ENCODE assay signal across 15 cellular contexts in genomic region chr6:150857906-150858365, GRCh38. TPM values are rescaled to one million over a fixed set of nuclear protein-coding genes. Genes with fewer than 3 reads are reported as not detected.
A peak's percentile ranks its signal among the peaks of the same experiment; 100 is the strongest.
DNase-seq lines count a peak whose midpoint lies in the region; ATAC-seq, FAIRE-seq and TF ChIP-seq lines count a peak whose summit lies in the region.
"Had no signal": no experiment of that assay in that cellular context is flagged by ENCODE, and none has a peak within 500 bp of the region (broad histone marks: within the 10 kb centered on the region; RNA-seq: fewer than 3 reads in every experiment).

No MANE protein-coding gene starts in this region.

- H3K4me3 ChIP-seq in GM23338 (no peak overlapping the region), adipocyte (ENCODE audit: low read length) (peak overlapping the region; percentile 67), fibroblast of villous mesenchyme (ENCODE audit: low read depth, low read length) (peak overlapping the region; percentile 25), skeletal muscle satellite cell (ENCODE audit: low read length) (peak overlapping the region; percentile 49), small intestine (ENCODE audit: low read depth in 1 of 2, low read length in 2 of 2) (no peak overlapping the region)

- no peaks in the 10 kb centered on the region for H3K27me3 ChIP-seq in GM23338 (ENCODE audit: insufficient read depth)
- H3K27me3 ChIP-seq in adipocyte (replicated peaks; ENCODE audit: control insufficient read depth, insufficient read depth, low read length), result no peaks in the 10 kb centered on the region
- H3K27me3 ChIP-seq in skeletal muscle satellite cell (ENCODE audit: control insufficient read depth, insufficient read depth, low read length), result no peaks in the 10 kb centered on the region
- H3K27me3 ChIP-seq in small intestine (ENCODE audit: control insufficient read depth in 2 of 2, insufficient read depth in 2 of 2, low read length in 2 of 2), result no peaks in the 10 kb centered on the region

- no peak for ATAC-seq in GM23338

- no peaks in the 10 kb centered on the region for H3K36me3 Mint-ChIP-seq in GM23338 (ENCODE audit: low read depth)
- H3K36me3 Mint-ChIP-seq: CD8-positive, alpha-beta memory T cell had no signal

- H3K36me3 ChIP-seq in GM23338 (ENCODE audit: insufficient read depth), result no peaks in the 10 kb centered on the region
- no peaks in the 10 kb centered on the region for H3K36me3 ChIP-seq in adipocyte (ENCODE audit: control insufficient read depth, insufficient read depth, low read length, severe bottlenecking)
- H3K36me3 ChIP-seq in skeletal muscle satellite cell (ENCODE audit: insufficient read depth, low read length), result no peaks in the 10 kb centered on the region
- H3K36me3 ChIP-seq in small intestine (ENCODE audit: control insufficient read depth in 2 of 2, insufficient read depth in 2 of 2, low read length in 2 of 2), result no peaks in the 10 kb centered on the region

- DNase-seq in GM23338 (ENCODE audit: low spot score), result no peak
- DNase-seq in adipocyte (ENCODE audit: low read depth), result no peak
- no peak for DNase-seq in fibroblast of villous mesenchyme (ENCODE audit: low read depth)
- DNase-seq in stimulated activated CD4-positive, alpha-beta T cell treated with anti-CD3 and anti-CD28 coated beads, Interleukin-12 subunit alpha, Interleukin-12 subunit beta, amount 100 ng/mL, for 4 hours, result no peak
- DNase-seq in small intestine, result no peak
- no peak for DNase-seq in GM19238 (ENCODE audit: insufficient read length, low spot score)
- no peak for DNase-seq in UCSD-AML1 (lab: John Stamatoyannopoulos, UW; ENCODE audit: unreplicated experiment)
- DNase-seq: activated CD4-positive, alpha-beta T cell treated with anti-CD3 and anti-CD28 coated beads, Interleukin-2, amount 10 ng/mL, durations not matched to agents 7 days and 5 days; activated naive CD4-positive, alpha-beta T cell treated with anti-CD3 and anti-CD28 coated beads, Interleukin-2, amount 50 U/mL, for 16 hours; CD8-positive, alpha-beta memory T cell; stimulated activated CD4-positive, alpha-beta T cell treated with anti-CD3 and anti-CD28 coated beads, Interleukin-4, amount 100 ng/mL, for 24 hours; substantia nigra had no signal

- H3K27ac ChIP-seq in GM23338 (ENCODE audit: low read depth), result no peak overlapping the region
- H3K27ac ChIP-seq in small intestine (ENCODE audit: low read depth in 1 of 2, low read length in 1 of 2), result peak overlapping the region in 1 of 2 donors; percentile 62
- H3K27ac ChIP-seq: HL-60 had no signal

- peaks cover 11% of the 10 kb centered on the region; the same call in 1 of the 2 replicates for H3K9me2 ChIP-seq in GM23338 (ENCODE audit: insufficient read depth)

- peaks cover 15% of the 10 kb centered on the region for H3K4me1 Mint-ChIP-seq in GM23338
- H3K4me1 Mint-ChIP-seq: CD8-positive, alpha-beta memory T cell had no signal

- TF ChIP-seq CTCF in GM23338 (conservative IDR thresholded peaks at IDR 0.05; ENCODE audit: low read depth in 2 of 2) (no peak), fibroblast of villous mesenchyme (IDR thresholded peaks at IDR 0.05; ENCODE audit: insufficient read depth, low read depth, low read length) (no peak)

- H3K27me3 Mint-ChIP-seq in GM23338 (ENCODE audit: insufficient read depth, low read depth, poor library complexity), result peaks cover 9% of the 10 kb centered on the region

- no peaks in the 10 kb centered on the region for H3F3A ChIP-seq in GM23338 (replicated peaks; ENCODE audit: low read depth)

- peak overlapping the region; percentile 60 for H2AFZ ChIP-seq in GM23338

- H3K9me3 Mint-ChIP-seq in GM23338, result no peaks in the 10 kb centered on the region
- H3K9me3 Mint-ChIP-seq: CD8-positive, alpha-beta memory T cell had no signal

- no peaks in the 10 kb centered on the region for H4K20me1 ChIP-seq in GM23338 (replicated peaks; ENCODE audit: insufficient read depth)

- H3K9me3 ChIP-seq in adipocyte (ENCODE audit: control insufficient read depth, low read length) (no peaks in the 10 kb centered on the region), skeletal muscle satellite cell (replicated peaks; ENCODE audit: low read length) (no peaks in the 10 kb centered on the region), small intestine (ENCODE audit: control insufficient read depth, low read depth) (no peaks in the 10 kb centered on the region)

- H3K9ac ChIP-seq in adipocyte (ENCODE audit: low read length) (peak overlapping the region; percentile 86), skeletal muscle satellite cell (ENCODE audit: low read depth, low read length) (peak overlapping the region; percentile 76)

- H3K4me1 ChIP-seq in GM23338 (ENCODE audit: insufficient read depth) (no peaks in the 10 kb centered on the region; the same call in none of the 2 replicates), adipocyte (ENCODE audit: control insufficient read depth, insufficient read depth, low read length) (peaks cover 21% of the 10 kb centered on the region), skeletal muscle satellite cell (ENCODE audit: control insufficient read depth, insufficient read depth, low read length) (peaks cover 21% of the 10 kb centered on the region), small intestine (ENCODE audit: control insufficient read depth in 2 of 2, insufficient read depth in 1 of 2, low read depth in 1 of 2, low read length in 1 of 2) (no peaks in the 10 kb centered on the region)

- no peaks in the 10 kb centered on the region for H3K79me2 ChIP-seq in GM23338 (replicated peaks; ENCODE audit: insufficient read depth)

- FAIRE-seq in small intestine (lab: Jason Lieb, UNC), result no peak

- 62 to 85% (median 78%) methylated on average over 4 of the region's 4 CpGs for WGBS in small intestine, 3 donors

- H3K27ac Mint-ChIP-seq in GM23338, result peak overlapping the region; percentile 2
- H3K27ac Mint-ChIP-seq: activated CD4-positive, alpha-beta T cell treated with anti-CD3 and anti-CD28 coated beads, Interleukin-2, amount 10 ng/mL, durations not matched to agents 7 days and 5 days had no signal

- no peak overlapping the region for H3K4me2 ChIP-seq in GM23338
- H3K4me2 ChIP-seq in skeletal muscle satellite cell (ENCODE audit: low read length), result peak overlapping the region; percentile 69

- H3K4me3 Mint-ChIP-seq in GM23338, result no peak overlapping the region
- H3K4me3 Mint-ChIP-seq: activated CD4-positive, alpha-beta T cell treated with anti-CD3 and anti-CD28 coated beads, Interleukin-2, amount 10 ng/mL, durations not matched to agents 7 days and 5 days; CD8-positive, alpha-beta memory T cell; neural crest cell had no signal

TF ChIP-seq in GM23338, 12 proteins besides CTCF, POLR2A, EP300 and RAD21 (continues in another document):
- TF ChIP-seq REST (IDR thresholded peaks at IDR 0.05; ENCODE audit: unreplicated experiment), result no peak
- no peak for TF ChIP-seq ETS1 (IDR thresholded peaks at IDR 0.05)
- TF ChIP-seq ZNF114 (CRISPR knock-in tag; IDR thresholded peaks at IDR 0.05), result no peak
- no peak for TF ChIP-seq CREB1 (CRISPR knock-in tag; IDR thresholded peaks at IDR 0.05; ENCODE audit: low read depth)
- TF ChIP-seq ZNF331 (CRISPR knock-in tag; IDR thresholded peaks at IDR 0.05; ENCODE audit: low read depth), result no peak

RNA-seq across cellular contexts. Expression of gene MTHFD1L, which starts 7.6 kb away (rescaled TPM):
- total RNA-seq in GM23338 (2014; rRNA removed; shearing (Covaris generic)), result 66.8 and 75.5 TPM in 2 replicates
- 49.3 and 53.2 TPM in 2 replicates for polyA plus RNA-seq in GM23338 (2016; fragmentation: Nextera tagmentation; extraction: Ambion mirVana)
- total RNA-seq in fibroblast of villous mesenchyme, result 43.2 and 56.0 TPM in 2 replicates
- 33.0 and 33.2 TPM in 2 replicates for total RNA-seq in skeletal muscle satellite cell (2012; rRNA removed)
- 10 to 100 TPM in 1 of 3 donors, 1 to 10 TPM in 1, under 1 TPM in 1; 0.89 to 14.2 (median 1.6) TPM for polyA plus RNA-seq in small intestine

Comparison
In these comparisons a context has a peak if more than half of its experiments do, and no peak if none do; other contexts are left out.
1. H3K4me3 ChIP-seq: peak in adipocyte (single experiment), fibroblast of villous mesenchyme (single experiment) and skeletal muscle satellite cell (single experiment); none in GM23338 (single experiment) and small intestine (0 of 2).